In genomic region chr2:84441036-84441435, GRCh38 we compare ENCODE assay signal across 1 cellular context.
TF ChIP-seq lines count a peak whose summit lies in the region.

No MANE protein-coding gene starts in this region.

TF ChIP-seq in IMR-90, 13 proteins besides CTCF, POLR2A, EP300 and RAD21:
- TF ChIP-seq RFX5 (IDR thresholded peaks at IDR 0.05; ENCODE audit: low read depth, low read length) (no peak), ELK1 (IDR thresholded peaks at IDR 0.05; ENCODE audit: borderline replicate concordance, low read depth, low read length) (no peak), CEBPB (IDR thresholded peaks at IDR 0.05; ENCODE audit: low read depth, low read length) (no peak), RCOR1 (IDR thresholded peaks at IDR 0.05; ENCODE audit: insufficient replicate concordance, low read length) (no peak)
- TF ChIP-seq, protein P1, sequence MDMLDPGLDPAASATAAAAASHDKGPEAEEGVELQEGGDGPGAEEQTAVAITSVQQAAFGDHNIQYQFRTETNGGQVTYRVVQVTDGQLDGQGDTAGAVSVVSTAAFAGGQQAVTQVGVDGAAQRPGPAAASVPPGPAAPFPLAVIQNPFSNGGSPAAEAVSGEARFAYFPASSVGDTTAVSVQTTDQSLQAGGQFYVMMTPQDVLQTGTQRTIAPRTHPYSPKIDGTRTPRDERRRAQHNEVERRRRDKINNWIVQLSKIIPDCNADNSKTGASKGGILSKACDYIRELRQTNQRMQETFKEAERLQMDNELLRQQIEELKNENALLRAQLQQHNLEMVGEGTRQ (IDR thresholded peaks at IDR 0.05; ENCODE audit: low read depth, low read length): no peak
